ENCODE assay signal across 17 cellular contexts in genomic region chr13:66353664-66354063, GRCh38.
DNase-seq lines count a peak whose midpoint lies in the region; ATAC-seq and TF ChIP-seq lines count a peak whose summit lies in the region.
"Had no signal": no experiment of that assay in that cellular context is flagged by ENCODE, and none has a peak within 500 bp of the region (broad histone marks: within the 10 kb centered on the region; RNA-seq: fewer than 3 reads in every experiment).

No MANE protein-coding gene starts in this region.

- peaks cover 51% of the 10 kb centered on the region for H3K4me1 Mint-ChIP-seq in mesothelial cell of epicardium

- ATAC-seq in HG03378 (IDR thresholded peaks at IDR 0.05; ENCODE audit: unreplicated experiment) = no peak
- ATAC-seq: effector memory CD8-positive, alpha-beta T cell had no signal

- H3K4me3 Mint-ChIP-seq in mesothelial cell of epicardium = no peak overlapping the region
- H3K4me3 Mint-ChIP-seq: effector memory CD8-positive, alpha-beta T cell; neural crest cell had no signal

- peaks cover 7% of the 10 kb centered on the region for H3K36me3 Mint-ChIP-seq in mesothelial cell of epicardium

- H3K27me3 Mint-ChIP-seq in mesothelial cell of epicardium (ENCODE audit: low read depth) = no peaks in the 10 kb centered on the region
- H3K27me3 Mint-ChIP-seq: effector memory CD8-positive, alpha-beta T cell had no signal

- TF ChIP-seq CTCF in mesothelial cell of epicardium (IDR thresholded peaks at IDR 0.05; ENCODE audit: unreplicated experiment) = no peak

- H3K27ac Mint-ChIP-seq in mesothelial cell of epicardium = peak overlapping the region; percentile 18
- H3K27ac Mint-ChIP-seq: effector memory CD8-positive, alpha-beta T cell had no signal

- peaks cover 11% of the 10 kb centered on the region for H3K9me3 Mint-ChIP-seq in mesothelial cell of epicardium
- H3K9me3 Mint-ChIP-seq: neural crest cell had no signal

- DNase-seq in NCI-H2081 (lab: John Stamatoyannopoulos, UW) (peak; percentile 30 to 67), NCI-H2081 treated with DMSO at 0.1 percent for 48 hours (lab: John Stamatoyannopoulos, UW) (no peak), LHCN-M2 (ENCODE audit: low read depth) (peak; percentile 54), amniotic epithelial cell (ENCODE audit: low read depth) (peak; percentile 28), mesothelial cell of epicardium (ENCODE audit: low spot score in 2 of 2, unreplicated experiment in 2 of 2) (no peak), NCI-H187 treated with DMSO at 0.1 percent for 48 hours (lab: John Stamatoyannopoulos, UW) (no peak), A172 (ENCODE audit: low spot score) (no peak)
- DNase-seq: ACHN; activated CD4-positive, CD25-positive, alpha-beta regulatory T cell treated with anti-CD3 and anti-CD28 coated beads, Interleukin-2, amount 50 U/mL, for 72 hours; activated naive CD4-positive, alpha-beta T cell treated with Interleukin-2 at 50 U/mL for 16 hours; effector memory CD8-positive, alpha-beta T cell; Kasumi-1; NCI-H2227 treated with DMSO at 0.1 percent for 48 hours; stimulated activated CD4-positive, alpha-beta T cell treated with anti-CD3 and anti-CD28 coated beads, Interleukin-4, amount 100 ng/mL, for 4 hours; tibial artery had no signal

Comparison
In these comparisons a context has a peak if more than half of its experiments do, and no peak if none do; other contexts are left out.
1. DNase-seq: peak in NCI-H2081 (2 of 2), LHCN-M2 (single experiment) and amniotic epithelial cell (single experiment); none in NCI-H2081 treated with DMSO at 0.1 percent for 48 hours (single experiment), mesothelial cell of epicardium (0 of 2), NCI-H187 treated with DMSO at 0.1 percent for 48 hours (single experiment) and A172 (single experiment).